18 cellular contexts compared by ENCODE assay signal in genomic region chr4:184094532-184095192, GRCh38.
"Had no signal": no experiment of that assay in that cellular context is flagged by ENCODE, and none has a peak within 500 bp of the region (broad histone marks: within the 10 kb centered on the region; RNA-seq: fewer than 3 reads in every experiment).

No MANE protein-coding gene starts in this region.

- H3K9me3 Mint-ChIP-seq: endodermal cell; stimulated activated effector memory CD8-positive, alpha-beta T cell treated with anti-CD3 and anti-CD28 coated beads, Interleukin-12 subunit alpha, Interleukin-12 subunit beta, amount 100 ng/mL, for 72 hours had no signal

- H3K4me3 Mint-ChIP-seq: endodermal cell; naive B cell; nephron progenitor cell; stimulated activated effector memory CD8-positive, alpha-beta T cell treated with anti-CD3 and anti-CD28 coated beads, Interleukin-12 subunit alpha, Interleukin-12 subunit beta, amount 100 ng/mL, for 72 hours had no signal

- H3K9me3 ChIP-seq: colonic mucosa, suprapubic skin, tibial nerve, upper lobe of right lung, vagina had no signal

- H3K36me3 Mint-ChIP-seq: naive B cell; stimulated activated effector memory CD8-positive, alpha-beta T cell treated with anti-CD3 and anti-CD28 coated beads, Interleukin-12 subunit alpha, Interleukin-12 subunit beta, amount 100 ng/mL, for 72 hours had no signal

- H3K27me3 ChIP-seq: colonic mucosa, suprapubic skin, tibial nerve, upper lobe of right lung, vagina had no signal

- H3K4me3 ChIP-seq: colonic mucosa, suprapubic skin, tibial nerve, upper lobe of right lung, vagina had no signal

- H3K27ac Mint-ChIP-seq: endodermal cell; naive B cell; nephron progenitor cell; stimulated activated effector memory CD8-positive, alpha-beta T cell treated with anti-CD3 and anti-CD28 coated beads, Interleukin-12 subunit alpha, Interleukin-12 subunit beta, amount 100 ng/mL, for 72 hours had no signal

- ATAC-seq: foreskin keratinocyte; right cardiac atrium; stimulated activated effector memory CD8-positive, alpha-beta T cell treated with anti-CD3 and anti-CD28 coated beads, Interleukin-12 subunit alpha, Interleukin-12 subunit beta, amount 100 ng/mL, for 72 hours; stimulated activated naive CD8-positive, alpha-beta T cell treated with anti-CD3 and anti-CD28 coated beads, Interleukin-15, Interleukin-2, amounts not matched to agents 100 U/mL and 50 U/mL, for 24 hours; upper lobe of right lung had no signal

- H3K36me3 ChIP-seq: colonic mucosa, suprapubic skin, tibial nerve, upper lobe of right lung, vagina had no signal

- H3K27ac ChIP-seq: colonic mucosa, foreskin keratinocyte, suprapubic skin, tibial nerve, upper lobe of right lung, vagina had no signal

- DNase-seq: colonic mucosa; dermis blood vessel endothelial cell; endodermal cell; erythroblast; foreskin keratinocyte; mesendoderm; naive B cell; nephron progenitor cell; right cardiac atrium; stimulated activated CD4-positive, alpha-beta T cell treated with anti-CD3 and anti-CD28 coated beads, Interleukin-4, amount 100 ng/mL, for 1 hour; stimulated activated CD8-positive, alpha-beta memory T cell treated with anti-CD3 and anti-CD28 coated beads, Interleukin-4, amount 100 ng/mL, for 48 hours; stimulated activated naive CD8-positive, alpha-beta T cell treated with anti-CD3 and anti-CD28 coated beads, Interleukin-15, Interleukin-2, amounts not matched to agents 100 U/mL and 50 U/mL, for 24 hours; upper lobe of right lung had no signal

- FAIRE-seq: endothelial cell of umbilical vein had no signal

- H3K4me1 ChIP-seq: colonic mucosa, foreskin keratinocyte had no signal

- H3K4me1 Mint-ChIP-seq: endodermal cell had no signal
